1 cellular context compared by ENCODE assay signal in genomic region chr7:99827040-99827778, GRCh38.
TF ChIP-seq lines count a peak whose summit lies in the region.

No MANE protein-coding gene starts in this region.

TF ChIP-seq in HepG2, 621 proteins besides CTCF, POLR2A, EP300 and RAD21 (continued from another document and continues in another):
- no peak for TF ChIP-seq MAZ (IDR thresholded peaks at IDR 0.05; ENCODE audit: borderline replicate concordance, low read depth, low read length)
- TF ChIP-seq MAZ (CRISPR knock-in tag; IDR thresholded peaks at IDR 0.05; ENCODE audit: low read depth) = no peak
- TF ChIP-seq BCLAF1 (IDR thresholded peaks at IDR 0.05) = no peak
- no peak for TF ChIP-seq ZSCAN5A (CRISPR knock-in tag; IDR thresholded peaks at IDR 0.05; ENCODE audit: borderline replicate concordance)
- TF ChIP-seq KDM4B (CRISPR knock-in tag; IDR thresholded peaks at IDR 0.05) = peak; percentile 30; the same call in 1 of the 2 replicates
- TF ChIP-seq ZNF280B (CRISPR knock-in tag; IDR thresholded peaks at IDR 0.05; ENCODE audit: borderline replicate concordance) = no peak
- TF ChIP-seq FOXP1 (IDR thresholded peaks at IDR 0.05) = no peak
- TF ChIP-seq FOXP1 (CRISPR knock-in tag; IDR thresholded peaks at IDR 0.05) = peak; percentile 94
- no peak for TF ChIP-seq CENPT (CRISPR knock-in tag; IDR thresholded peaks at IDR 0.05; ENCODE audit: low read depth)
- peak; percentile 79 for TF ChIP-seq TBL1XR1 (IDR thresholded peaks at IDR 0.05; ENCODE audit: borderline replicate concordance, low read length, partially characterized antibody)
- no peak for TF ChIP-seq AKNA (CRISPR knock-in tag; IDR thresholded peaks at IDR 0.05; ENCODE audit: borderline replicate concordance)
- TF ChIP-seq TSC22D2 (CRISPR knock-in tag; IDR thresholded peaks at IDR 0.05; ENCODE audit: borderline replicate concordance) = no peak
- no peak for TF ChIP-seq TOE1 (CRISPR knock-in tag; IDR thresholded peaks at IDR 0.05)
- TF ChIP-seq ZNF839 (CRISPR knock-in tag; IDR thresholded peaks at IDR 0.05; ENCODE audit: borderline replicate concordance) = no peak
- TF ChIP-seq NFRKB (IDR thresholded peaks at IDR 0.05) = no peak
- TF ChIP-seq ZFP90 (CRISPR knock-in tag; IDR thresholded peaks at IDR 0.05; ENCODE audit: borderline replicate concordance) = no peak
- TF ChIP-seq DR1 (CRISPR knock-in tag; IDR thresholded peaks at IDR 0.05) = no peak
- TF ChIP-seq PAXIP1 (CRISPR knock-in tag; conservative IDR thresholded peaks at IDR 0.05) = peak; percentile 93
- no peak for TF ChIP-seq ZBTB21 (CRISPR knock-in tag; IDR thresholded peaks at IDR 0.05)
- TF ChIP-seq PCBP1 (IDR thresholded peaks at IDR 0.05; ENCODE audit: borderline replicate concordance, low read depth, low read length) = no peak
- no peak for TF ChIP-seq ZNF784 (CRISPR knock-in tag; IDR thresholded peaks at IDR 0.05; ENCODE audit: borderline replicate concordance)
- no peak for TF ChIP-seq HDAC6 (IDR thresholded peaks at IDR 0.05; ENCODE audit: low read depth, low read length)
- TF ChIP-seq ZNF614 (CRISPR knock-in tag; IDR thresholded peaks at IDR 0.05; ENCODE audit: borderline replicate concordance) = peak; percentile 12; the same call in 1 of the 2 replicates
- no peak for TF ChIP-seq UBTF (CRISPR knock-in tag; IDR thresholded peaks at IDR 0.05)
- TF ChIP-seq GATAD2A (CRISPR knock-in tag; IDR thresholded peaks at IDR 0.05) = peak; percentile 93
- no peak for TF ChIP-seq TIGD3 (CRISPR knock-in tag; IDR thresholded peaks at IDR 0.05; ENCODE audit: borderline replicate concordance)
- TF ChIP-seq TAF15 (IDR thresholded peaks at IDR 0.05; ENCODE audit: low read depth, low read length, poor library complexity, severe bottlenecking) = no peak
- TF ChIP-seq CHCHD3 (CRISPR knock-in tag; IDR thresholded peaks at IDR 0.05) = no peak
- no peak for TF ChIP-seq USF2 (IDR thresholded peaks at IDR 0.05; ENCODE audit: low read depth, low read length)
- TF ChIP-seq USF2 (CRISPR knock-in tag; IDR thresholded peaks at IDR 0.05; ENCODE audit: borderline replicate concordance) = peak; percentile 71; the same call in 1 of the 2 replicates
- TF ChIP-seq RARA (CRISPR knock-in tag; IDR thresholded peaks at IDR 0.05) = peak; percentile 95
- TF ChIP-seq ZSCAN9 (CRISPR knock-in tag; IDR thresholded peaks at IDR 0.05; ENCODE audit: borderline replicate concordance) = 0 out of 2 replicates have a peak, but pooled peaks have one; percentile 46
- TF ChIP-seq ISX (CRISPR knock-in tag; conservative IDR thresholded peaks at IDR 0.05) = no peak
- TF ChIP-seq ATF7-NPFF (CRISPR knock-in tag; IDR thresholded peaks at IDR 0.05; ENCODE audit: low read depth) = no peak
- TF ChIP-seq ZNF704 (CRISPR knock-in tag; IDR thresholded peaks at IDR 0.05; ENCODE audit: borderline replicate concordance) = no peak; the same call in 1 of the 2 replicates
- no peak for TF ChIP-seq HIVEP1 (CRISPR knock-in tag; IDR thresholded peaks at IDR 0.05)
